13 cellular contexts compared by ENCODE assay signal in the genomic region with DNA sequence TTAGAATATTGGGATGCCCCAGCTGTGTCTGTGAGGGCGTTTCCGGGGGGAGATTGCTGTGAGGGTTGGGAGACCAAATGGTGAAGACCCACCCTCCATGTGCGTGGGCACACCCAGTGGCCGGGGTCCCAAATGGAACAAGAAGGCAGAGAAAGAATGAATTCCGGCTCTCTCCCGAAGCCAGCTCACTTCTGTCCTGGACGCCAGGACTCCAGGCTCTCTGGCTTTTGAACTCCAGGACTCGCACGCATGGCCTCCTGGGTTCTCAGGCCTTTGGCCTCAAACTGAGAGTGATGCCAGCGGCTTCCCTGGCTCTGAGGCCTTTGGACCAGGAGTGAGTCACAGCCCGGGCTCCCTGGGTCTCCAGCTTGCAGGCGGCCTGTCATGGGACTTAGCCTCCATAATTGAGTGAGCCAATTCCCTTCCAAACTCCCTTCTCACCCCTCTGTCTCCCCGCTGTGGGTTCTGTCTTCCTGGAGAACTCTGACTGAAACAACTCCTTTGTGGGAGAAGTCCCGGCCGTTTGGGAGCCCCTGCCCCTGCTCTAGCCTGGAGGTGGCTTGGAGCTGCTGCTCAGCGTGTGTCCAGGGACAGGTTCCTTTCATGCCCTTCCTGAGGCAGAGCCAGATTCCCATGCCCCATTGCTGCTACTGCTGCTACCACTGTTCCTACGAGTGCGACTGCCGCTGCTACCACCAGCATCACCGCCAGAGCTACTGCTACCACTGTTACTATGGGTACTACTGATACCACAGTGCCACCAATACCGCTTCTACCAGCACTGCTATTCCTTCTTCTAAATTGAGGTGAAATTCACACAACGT.
"Had no signal": no experiment of that assay in that cellular context is flagged by ENCODE, and none has a peak within 500 bp of the region (broad histone marks: within the 10 kb centered on the region; RNA-seq: fewer than 3 reads in every experiment).

No MANE protein-coding gene starts in this region.

- H3K27ac ChIP-seq: neural progenitor cell, right atrium auricular region, tibial artery had no signal

- H3K36me3 ChIP-seq: neural progenitor cell, right atrium auricular region, tibial artery had no signal

- H3K4me1 ChIP-seq: neural progenitor cell, tibial artery had no signal

- DNase-seq: activated CD4-positive, alpha-beta T cell treated with anti-CD3 and anti-CD28 coated beads, Interleukin-2, amount 50 U/mL, for 1 hour; activated naive CD4-positive, alpha-beta T cell treated with anti-CD3 and anti-CD28 coated beads, Interleukin-2, amount 50 U/mL, for 16 hours; amniotic stem cell; immature natural killer cell; left colon; mammary epithelial cell; stimulated activated CD4-positive, alpha-beta T cell treated with anti-CD3 and anti-CD28 coated beads, Interleukin-1b, Interleukin-23, amount 100 ng/mL, for 48 hours had no signal

- H2AFZ ChIP-seq: neural progenitor cell had no signal

- H3K4me3 ChIP-seq: neural progenitor cell, right atrium auricular region, tibial artery had no signal

- H3K4me2 ChIP-seq: neural progenitor cell had no signal

- H3K27me3 ChIP-seq: right atrium auricular region had no signal

- H3K9ac ChIP-seq: neural progenitor cell had no signal

- ATAC-seq: esophagus mucosa; left colon; stimulated activated memory B cell treated with anti-CD40 and anti-IgM and Interleukin-4, amounts not matched to agents 10 μg/mL and 1 μg/mL and 100 μg/mL, for 72 hours had no signal

- FAIRE-seq: endometrium had no signal

- H3K9me3 ChIP-seq: right atrium auricular region, tibial artery had no signal
